ENCODE assay signal across 8 cellular contexts in the genomic region with DNA sequence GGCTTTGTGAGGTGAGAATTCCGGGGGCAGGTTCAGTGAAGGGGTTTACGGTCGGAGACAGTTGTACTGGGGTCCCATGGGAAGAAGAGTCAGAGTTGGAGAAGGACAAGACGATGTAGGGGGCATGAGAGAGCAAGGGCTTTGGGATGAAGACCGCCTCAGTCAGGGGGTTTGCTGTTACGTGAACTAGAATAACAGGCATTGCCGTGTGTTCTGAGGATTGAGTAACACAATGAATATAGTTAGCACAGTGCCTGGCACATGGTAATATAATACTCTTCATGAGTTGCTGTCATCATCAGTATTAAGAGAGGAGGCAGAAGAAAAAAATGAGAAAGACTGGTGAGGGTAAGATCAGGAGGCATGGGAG. TPM values are rescaled to one million over a fixed set of nuclear protein-coding genes. Genes with fewer than 3 reads are reported as not detected.
DNase-seq lines count a peak whose midpoint lies in the region; ATAC-seq and TF ChIP-seq lines count a peak whose summit lies in the region.

No MANE protein-coding gene starts in this region.

- H4K12ac ChIP-seq in trophoblast cell (ENCODE audit: low read depth, low read length): peak overlapping the region; percentile 91

- H4K8ac ChIP-seq in trophoblast cell (ENCODE audit: low read depth, low read length): peak overlapping the region; percentile 97

- H3K36me3 ChIP-seq in DOHH2 (ENCODE audit: control insufficient read depth, low read length): peaks cover 51% of the 10 kb centered on the region
- peaks cover 25% of the 10 kb centered on the region for H3K36me3 ChIP-seq in RWPE2 (ENCODE audit: low read depth)
- H3K36me3 ChIP-seq in esophagus muscularis mucosa: peaks cover 33 to 40% (median 39%) of the 10 kb centered on the region in 4 donors
- H3K36me3 ChIP-seq in trophoblast cell (ENCODE audit: control insufficient read depth in 1 of 2, insufficient read depth in 2 of 2, low read length in 2 of 2): peaks cover 39% of the 10 kb centered on the region in 2 experiments

- H3K4me1 ChIP-seq in DOHH2 (ENCODE audit: control insufficient read depth, low read length) (peaks cover 22% of the 10 kb centered on the region), RWPE2 (ENCODE audit: insufficient read depth, poor library complexity, severe bottlenecking) (peaks cover 6% of the 10 kb centered on the region), esophagus muscularis mucosa (peaks cover 19 to 49% (median 39%) of the 10 kb centered on the region in 4 donors), trophoblast cell (ENCODE audit: control insufficient read depth in 1 of 2, insufficient read depth in 2 of 2, low read length in 2 of 2) (peaks cover 7% of the 10 kb centered on the region in 2 experiments)

- H3K9me2 ChIP-seq in DOHH2 (replicated peaks; ENCODE audit: control insufficient read depth, low read length): no peaks in the 10 kb centered on the region

- no peaks in the 10 kb centered on the region for H3K27me3 ChIP-seq in DOHH2 (ENCODE audit: control insufficient read depth, low read length)
- no peaks in the 10 kb centered on the region for H3K27me3 ChIP-seq in RWPE2 (ENCODE audit: insufficient read depth, poor library complexity, severe bottlenecking)
- no peaks in the 10 kb centered on the region for H3K27me3 ChIP-seq in esophagus muscularis mucosa
- H3K27me3 ChIP-seq in trophoblast cell (ENCODE audit: insufficient read depth, low read length): no peaks in the 10 kb centered on the region

- H3K4ac ChIP-seq in trophoblast cell (ENCODE audit: low read depth, low read length): peak overlapping the region; percentile 89

- H2BK5ac ChIP-seq in trophoblast cell (ENCODE audit: low read depth, low read length, poor library complexity): peak overlapping the region; percentile 19

- peak overlapping the region; percentile 85 for H4K91ac ChIP-seq in trophoblast cell (ENCODE audit: low read depth, low read length)

- TF ChIP-seq EP300 in esophagus muscularis mucosa (IDR thresholded peaks at IDR 0.05): no peak

- peaks cover 5% of the 10 kb centered on the region; the same call in 1 of the 2 replicates for H4K20me1 ChIP-seq in DOHH2 (ENCODE audit: control insufficient read depth, insufficient read depth, low read depth, low read length)

- peak overlapping the region; percentile 91 for H3K9ac ChIP-seq in trophoblast cell (ENCODE audit: low read length)

- TF ChIP-seq POLR2A in esophagus muscularis mucosa (IDR thresholded peaks at IDR 0.05; ENCODE audit: low read depth): no peak

- peaks cover 18% of the 10 kb centered on the region for H3K79me1 ChIP-seq in trophoblast cell (ENCODE audit: low read length)

- H3K23ac ChIP-seq in trophoblast cell (ENCODE audit: low read length): no peak overlapping the region

- ATAC-seq in RWPE2 (ENCODE audit: low read depth): no peak
- ATAC-seq in GM21619 (IDR thresholded peaks at IDR 0.05; ENCODE audit: unreplicated experiment): no peak
- ATAC-seq in HG03039 (IDR thresholded peaks at IDR 0.05; ENCODE audit: unreplicated experiment): no peak
- ATAC-seq in GM19463 (IDR thresholded peaks at IDR 0.05; ENCODE audit: unreplicated experiment): no peak
- no peak for ATAC-seq in GM19395 (IDR thresholded peaks at IDR 0.05; ENCODE audit: unreplicated experiment)

- H3K27ac ChIP-seq in DOHH2 (ENCODE audit: low read depth, low read length): peak overlapping the region; percentile 72
- H3K27ac ChIP-seq in RWPE2 (ENCODE audit: poor library complexity, severe bottlenecking): peak overlapping the region; percentile 79
- H3K27ac ChIP-seq in esophagus muscularis mucosa (replicated peaks in 1 of 4): peak overlapping the region; percentile 92 to 99 (median 99)
- peak overlapping the region; percentile 88 for H3K27ac ChIP-seq in trophoblast cell (ENCODE audit: low read depth, low read length)

- peak overlapping the region; percentile 91 for H3K4me3 ChIP-seq in DOHH2 (ENCODE audit: low read length)
- peak overlapping the region; percentile 94 for H3K4me3 ChIP-seq in RWPE2 (ENCODE audit: severe bottlenecking)
- H3K4me3 ChIP-seq in esophagus muscularis mucosa: peak overlapping the region; percentile 81 to 100 (median 98)
- peak overlapping the region; percentile 92 for H3K4me3 ChIP-seq in trophoblast cell (ENCODE audit: low read depth, low read length)

- H2AK5ac ChIP-seq in trophoblast cell (ENCODE audit: low read length): peak overlapping the region; percentile 81

- intact Hi-C loops in esophagus muscularis mucosa (cut with DNase I): loop anchor here (10.0 kb wide), 1 partner anchor 370 kb away; the partner anchor contains the start of gene ZNF843

- peak overlapping the region; percentile 76 for H2BK120ac ChIP-seq in trophoblast cell (ENCODE audit: insufficient read depth, low read length, poor library complexity)

- peak overlapping the region; percentile 91 for H3K4me2 ChIP-seq in DOHH2 (ENCODE audit: low read length)
- H3K4me2 ChIP-seq in trophoblast cell (ENCODE audit: low read length): peak overlapping the region; percentile 81

- peak overlapping the region; percentile 87 for H2AFZ ChIP-seq in trophoblast cell (ENCODE audit: insufficient read depth, low read length, poor library complexity)

- H3K9me3 ChIP-seq in DOHH2 (ENCODE audit: control insufficient read depth, insufficient read depth, low read length) (no peaks in the 10 kb centered on the region), RWPE2 (ENCODE audit: severe bottlenecking) (no peaks in the 10 kb centered on the region), esophagus muscularis mucosa (no peaks in the 10 kb centered on the region), trophoblast cell (ENCODE audit: insufficient read depth, low read depth, low read length) (no peaks in the 10 kb centered on the region)

- peak overlapping the region; percentile 90 for H3K14ac ChIP-seq in trophoblast cell (ENCODE audit: low read length)

- DNase-seq in RWPE2 (ENCODE audit: low spot score): no peak
- DNase-seq in esophagus muscularis mucosa (ENCODE audit: extremely low spot score): no peak
- DNase-seq in trophoblast cell: no peak

- H3K18ac ChIP-seq in trophoblast cell (ENCODE audit: low read length): peak overlapping the region; percentile 43

- TF ChIP-seq CTCF in DOHH2 (IDR thresholded peaks at IDR 0.05; ENCODE audit: low read depth, low read length, poor library complexity, severe bottlenecking) (peak; percentile 56), RWPE2 (IDR thresholded peaks at IDR 0.05; ENCODE audit: poor library complexity, severe bottlenecking) (no peak), esophagus muscularis mucosa (IDR thresholded peaks at IDR 0.05) (no peak)

- peaks cover 87% of the 10 kb centered on the region for H3K79me2 ChIP-seq in DOHH2 (ENCODE audit: control insufficient read depth, low read length)
- peaks cover 23% of the 10 kb centered on the region for H3K79me2 ChIP-seq in trophoblast cell (ENCODE audit: control insufficient read depth, insufficient read depth, low read length, poor library complexity)

- H3F3A ChIP-seq in DOHH2 (ENCODE audit: control insufficient read depth, insufficient read depth): 0 out of 2 replicates have a peak, but pooled peaks cover 2% of the 10 kb centered on the region

- under 1% methylated on average over 7 of the region's 7 CpGs for WGBS in esophagus muscularis mucosa
- WGBS in trophoblast cell (ENCODE audit: extremely low coverage, insufficient coverage, insufficient read length): no CpG with 5 or more reads among the region's 7 CpGs

- H2BK12ac ChIP-seq in trophoblast cell (ENCODE audit: low read length): no peak overlapping the region

RNA-seq across cellular contexts. Expression of gene ZNF646, which starts 0.6 kb away (rescaled TPM):
- 10 to 100 TPM; 11.6 to 17.6 (median 15.5) TPM for total RNA-seq in esophagus muscularis mucosa
- 13.3 and 15.2 TPM in 2 replicates for polyA plus RNA-seq in trophoblast cell (2013)

RNA-seq across cellular contexts. Expression of gene ZNF668, which starts 0.8 kb away (rescaled TPM):
- 10 to 100 TPM in 3 of 4 donors, 1 to 10 TPM in 1; 9.6 to 19.3 (median 10.6) TPM for total RNA-seq in esophagus muscularis mucosa
- polyA plus RNA-seq in trophoblast cell (2013): 21.2 and 21.4 TPM in 2 replicates

RNA-seq across cellular contexts. Expression of gene PRSS53, which starts 13.9 kb away (rescaled TPM):
- 1 to 10 TPM in 3 of 4 donors, under 1 TPM in 1; 0.83 to 2.3 (median 1.2) TPM for total RNA-seq in esophagus muscularis mucosa
- 1.4 and 1.5 TPM in 2 replicates for polyA plus RNA-seq in trophoblast cell (2013)

RNA-seq across cellular contexts. Expression of gene VKORC1, which starts 19.8 kb away (rescaled TPM):
- 100 to 1,000 TPM in 2 of 4 donors, 10 to 100 TPM in 2; 81.4 to 122 (median 108) TPM for total RNA-seq in esophagus muscularis mucosa
- 112 and 118 TPM in 2 replicates for polyA plus RNA-seq in trophoblast cell (2013)

RNA-seq across cellular contexts. Expression of gene BCKDK, which starts 33.4 kb away (rescaled TPM):
- total RNA-seq in esophagus muscularis mucosa: 10 to 100 TPM; 34.1 to 73.7 (median 51.4) TPM
- 43.7 and 47.1 TPM in 2 replicates for polyA plus RNA-seq in trophoblast cell (2013)
